ENCODE assay signal across 1 cellular context in genomic region chr17:63939884-63940283, GRCh38.
TF ChIP-seq lines count a peak whose summit lies in the region.

No MANE protein-coding gene starts in this region.

TF ChIP-seq in IMR-90, 13 proteins besides CTCF, POLR2A, EP300 and RAD21:
- TF ChIP-seq MXI1 (IDR thresholded peaks at IDR 0.05; ENCODE audit: borderline replicate concordance, low read depth, low read length) (no peak), CEBPB (IDR thresholded peaks at IDR 0.05; ENCODE audit: low read depth, low read length) (no peak), CHD1 (IDR thresholded peaks at IDR 0.05; ENCODE audit: low read depth, low read length) (no peak), MAFK (IDR thresholded peaks at IDR 0.05; ENCODE audit: low read depth, low read length) (no peak), BHLHE40 (IDR thresholded peaks at IDR 0.05; ENCODE audit: low read depth, low read length) (no peak), NFE2L2 (IDR thresholded peaks at IDR 0.05; ENCODE audit: low read depth, low read length) (no peak), USF2 (IDR thresholded peaks at IDR 0.05; ENCODE audit: low read depth, low read length) (no peak), FOS (IDR thresholded peaks at IDR 0.05; ENCODE audit: low read depth, low read length) (no peak), MAZ (IDR thresholded peaks at IDR 0.05; ENCODE audit: borderline replicate concordance, low read depth, low read length) (no peak), RFX5 (IDR thresholded peaks at IDR 0.05; ENCODE audit: low read depth, low read length) (no peak), RCOR1 (IDR thresholded peaks at IDR 0.05; ENCODE audit: insufficient replicate concordance, low read length) (no peak), SMC3 (IDR thresholded peaks at IDR 0.05; ENCODE audit: low read depth, low read length) (no peak)
- TF ChIP-seq, protein P1, sequence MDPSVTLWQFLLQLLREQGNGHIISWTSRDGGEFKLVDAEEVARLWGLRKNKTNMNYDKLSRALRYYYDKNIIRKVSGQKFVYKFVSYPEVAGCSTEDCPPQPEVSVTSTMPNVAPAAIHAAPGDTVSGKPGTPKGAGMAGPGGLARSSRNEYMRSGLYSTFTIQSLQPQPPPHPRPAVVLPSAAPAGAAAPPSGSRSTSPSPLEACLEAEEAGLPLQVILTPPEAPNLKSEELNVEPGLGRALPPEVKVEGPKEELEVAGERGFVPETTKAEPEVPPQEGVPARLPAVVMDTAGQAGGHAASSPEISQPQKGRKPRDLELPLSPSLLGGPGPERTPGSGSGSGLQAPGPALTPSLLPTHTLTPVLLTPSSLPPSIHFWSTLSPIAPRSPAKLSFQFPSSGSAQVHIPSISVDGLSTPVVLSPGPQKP (IDR thresholded peaks at IDR 0.05; ENCODE audit: borderline replicate concordance, low read depth, low read length), result no peak
